Comparison of ENCODE assay signal across 14 cellular contexts in the genomic region with DNA sequence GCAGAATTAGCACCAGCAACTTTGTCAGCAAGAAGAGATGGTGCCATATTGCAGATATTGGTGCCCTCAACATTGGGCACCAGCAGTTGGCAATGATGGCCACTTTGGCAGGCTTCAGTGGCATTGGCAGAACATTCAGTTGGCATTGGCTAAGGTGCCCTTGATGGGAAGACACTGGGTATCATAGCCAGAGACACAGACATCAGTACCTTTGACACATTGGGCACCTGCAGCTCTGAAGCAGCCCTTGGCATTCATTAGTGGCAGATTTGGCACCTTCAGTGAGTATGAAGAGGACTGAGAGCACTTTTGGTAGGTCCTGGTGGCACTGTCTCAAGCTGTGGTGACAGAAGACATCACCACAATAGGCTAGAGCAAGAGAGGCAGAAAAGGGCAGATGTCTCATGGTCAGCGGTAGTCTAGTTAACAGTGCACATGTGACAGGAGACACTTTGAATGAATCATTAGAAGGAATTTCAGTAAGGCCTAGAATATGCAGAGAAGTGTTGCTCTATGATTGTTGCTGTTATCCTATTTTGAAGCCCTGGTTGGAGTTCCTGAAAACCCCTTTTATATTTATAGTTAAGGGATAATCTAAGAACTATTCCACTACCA.
DNase-seq lines count a peak whose midpoint lies in the region; ATAC-seq and TF ChIP-seq lines count a peak whose summit lies in the region.
"Had no signal": no experiment of that assay in that cellular context is flagged by ENCODE, and none has a peak within 500 bp of the region (broad histone marks: within the 10 kb centered on the region; RNA-seq: fewer than 3 reads in every experiment).

No MANE protein-coding gene starts in this region.

- peak; percentile 52 for DNase-seq in NCI-H446 treated with DMSO at 0.1 percent for 48 hours (lab: John Stamatoyannopoulos, UW)
- peak; percentile 99 for DNase-seq in cerebellar cortex (ENCODE audit: low spot score)
- DNase-seq in mesenchymal stem cell = no peak
- peak; percentile 9 to 31 for DNase-seq in gastrocnemius medialis
- no peak for DNase-seq in activated naive CD4-positive, alpha-beta T cell treated with anti-CD3 and anti-CD28 coated beads, Interleukin-2, amount 50 U/mL, for 72 hours (ENCODE audit: low spot score in 2 of 2)
- DNase-seq in germinal center (ENCODE audit: low spot score) = no peak
- DNase-seq in hippocampal formation (lab: John Stamatoyannopoulos, UW) = no peak
- DNase-seq: ACHN; CD4-positive, CD25-positive, alpha-beta regulatory T cell; DMS 273 treated with DMSO at 0.1 percent for 48 hours; H7 had no signal

- H3K27ac ChIP-seq in mesenchymal stem cell (ENCODE audit: low read length, poor library complexity, severe bottlenecking) (no peak overlapping the region), gastrocnemius medialis (peak overlapping the region; percentile 33 to 69 (median 50))
- H3K27ac ChIP-seq: BLaER1 treated with 17β-estradiol and CSF1 and Interleukin-3, amounts not matched to agents 10 nM and 100 nM had no signal

- H2BK12ac ChIP-seq in mesenchymal stem cell (ENCODE audit: low read length in 2 of 2) = no peak overlapping the region

- no peak overlapping the region for H2AK5ac ChIP-seq in mesenchymal stem cell (ENCODE audit: low read length, severe bottlenecking)

- H3K27ac Mint-ChIP-seq in activated naive CD4-positive, alpha-beta T cell treated with anti-CD3 and anti-CD28 coated beads, Interleukin-2, amount 50 U/mL, for 72 hours = no peak overlapping the region
- H3K27ac Mint-ChIP-seq: CD4-positive, CD25-positive, alpha-beta regulatory T cell; GM23338 had no signal

- no peak overlapping the region for H3K4ac ChIP-seq in mesenchymal stem cell (ENCODE audit: low read depth in 1 of 2, low read length in 2 of 2)

- no peaks in the 10 kb centered on the region for H3K9me3 ChIP-seq in mesenchymal stem cell (ENCODE audit: control insufficient read depth, low read length)
- no peaks in the 10 kb centered on the region for H3K9me3 ChIP-seq in gastrocnemius medialis
- H3K9me3 ChIP-seq: BLaER1 treated with 17β-estradiol and CSF1 and Interleukin-3, amounts not matched to agents 10 nM and 100 nM had no signal

- no peak for TF ChIP-seq POLR2A in gastrocnemius medialis (IDR thresholded peaks at IDR 0.05)

- peak; percentile 67 to 84 for ATAC-seq in gastrocnemius medialis
- no peak for ATAC-seq in activated naive CD4-positive, alpha-beta T cell treated with anti-CD3 and anti-CD28 coated beads, Interleukin-2, amount 50 U/mL, for 72 hours
- ATAC-seq: GM12878, GM23338 had no signal

- no peak overlapping the region for H3K4me3 ChIP-seq in mesenchymal stem cell (ENCODE audit: insufficient read depth in 1 of 2, low read depth in 1 of 2, low read length in 2 of 2)
- H3K4me3 ChIP-seq in gastrocnemius medialis = no peak overlapping the region
- H3K4me3 ChIP-seq: BLaER1 treated with 17β-estradiol and CSF1 and Interleukin-3, amounts not matched to agents 10 nM and 100 nM; GM12878; GM23338 had no signal

- WGBS in mesenchymal stem cell = 85% methylated on average over 1 of the region's 1 CpG

- no peak overlapping the region for H3K9ac ChIP-seq in mesenchymal stem cell (ENCODE audit: low read length)
- H3K9ac ChIP-seq: BLaER1 treated with 17β-estradiol and CSF1 and Interleukin-3, amounts not matched to agents 10 nM and 100 nM had no signal

- H3K36me3 Mint-ChIP-seq in activated naive CD4-positive, alpha-beta T cell treated with anti-CD3 and anti-CD28 coated beads, Interleukin-2, amount 50 U/mL, for 72 hours = no peaks in the 10 kb centered on the region
- H3K36me3 Mint-ChIP-seq: CD4-positive, CD25-positive, alpha-beta regulatory T cell had no signal

- H3K18ac ChIP-seq in mesenchymal stem cell (ENCODE audit: low read depth in 1 of 2, low read length in 2 of 2) = no peak overlapping the region

- peak overlapping the region; percentile 11 for H4K91ac ChIP-seq in mesenchymal stem cell (ENCODE audit: low read length)

- H4K8ac ChIP-seq in mesenchymal stem cell (ENCODE audit: low read length) = no peak overlapping the region

- peaks cover 0 to 5% of the 10 kb centered on the region in 2 experiments for H3K27me3 ChIP-seq in mesenchymal stem cell (ENCODE audit: control insufficient read depth in 1 of 2, insufficient read depth in 1 of 2, low read length in 2 of 2)
- H3K27me3 ChIP-seq in gastrocnemius medialis = no peaks in the 10 kb centered on the region
- H3K27me3 ChIP-seq: BLaER1 treated with 17β-estradiol and CSF1 and Interleukin-3, amounts not matched to agents 10 nM and 100 nM had no signal

- no peak for TF ChIP-seq CTCF in gastrocnemius medialis (IDR thresholded peaks at IDR 0.05 in 4 of 5, conservative IDR thresholded peaks at IDR 0.05 in 1 of 5)

- no peak overlapping the region for H3K23ac ChIP-seq in mesenchymal stem cell (ENCODE audit: low read length in 2 of 2)

- H3K36me3 ChIP-seq in mesenchymal stem cell (ENCODE audit: control insufficient read depth in 1 of 2, insufficient read depth in 2 of 2, low read depth in 1 of 2, low read length in 2 of 2) (no peaks in the 10 kb centered on the region), gastrocnemius medialis (no peaks in the 10 kb centered on the region)

- no peak overlapping the region for H2BK120ac ChIP-seq in mesenchymal stem cell (ENCODE audit: low read depth, low read length)

- no peaks in the 10 kb centered on the region for H3K4me1 ChIP-seq in mesenchymal stem cell (ENCODE audit: control insufficient read depth, insufficient read depth, low read depth, low read length)
- peaks cover 0 to 35% of the 10 kb centered on the region in 2 donors for H3K4me1 ChIP-seq in gastrocnemius medialis
- H3K4me1 ChIP-seq: BLaER1 treated with 17β-estradiol and CSF1 and Interleukin-3, amounts not matched to agents 10 nM and 100 nM had no signal

- H3K14ac ChIP-seq in mesenchymal stem cell (ENCODE audit: low read length in 2 of 2) = no peak overlapping the region

- H3K9me3 Mint-ChIP-seq in activated naive CD4-positive, alpha-beta T cell treated with anti-CD3 and anti-CD28 coated beads, Interleukin-2, amount 50 U/mL, for 72 hours = no peaks in the 10 kb centered on the region
- H3K9me3 Mint-ChIP-seq: GM23338 had no signal

- no peak overlapping the region for H2BK5ac ChIP-seq in mesenchymal stem cell (ENCODE audit: low read depth, low read length, poor library complexity, severe bottlenecking)

- H3K79me1 ChIP-seq in mesenchymal stem cell (replicated peaks; ENCODE audit: low read length, poor library complexity, severe bottlenecking) = no peaks in the 10 kb centered on the region

- in situ Hi-C loops in gastrocnemius medialis (cut with MboI; ENCODE audit: low sequenced_read_pairs in 4 of 4) = no loop called here

- H3K4me2 ChIP-seq in mesenchymal stem cell (ENCODE audit: low read length, poor library complexity, severe bottlenecking) = no peak overlapping the region
- H3K4me2 ChIP-seq: BLaER1 treated with 17β-estradiol and CSF1 and Interleukin-3, amounts not matched to agents 10 nM and 100 nM; GM23338 had no signal

- H2AFZ ChIP-seq in mesenchymal stem cell (ENCODE audit: low read depth, low read length) = no peak overlapping the region
- H2AFZ ChIP-seq: GM23338 had no signal

- intact Hi-C loops in gastrocnemius medialis (cut with DNase I; ENCODE audit: low total_unique reads) = no loop called here

- no peak overlapping the region for H2BK15ac ChIP-seq in mesenchymal stem cell (ENCODE audit: low read depth, poor library complexity, severe bottlenecking)

Comparison
In these comparisons a context has a peak if more than half of its experiments do, and no peak if none do; other contexts are left out.
1. DNase-seq: peak in NCI-H446 treated with DMSO at 0.1 percent for 48 hours (single experiment), cerebellar cortex (single experiment) and gastrocnemius medialis (2 of 2); none in mesenchymal stem cell (single experiment), activated naive CD4-positive, alpha-beta T cell treated with anti-CD3 and anti-CD28 coated beads, Interleukin-2, amount 50 U/mL, for 72 hours (0 of 2), germinal center (single experiment) and hippocampal formation (0 of 2).
2. ATAC-seq: peak in gastrocnemius medialis (2 of 2); none in activated naive CD4-positive, alpha-beta T cell treated with anti-CD3 and anti-CD28 coated beads, Interleukin-2, amount 50 U/mL, for 72 hours (0 of 2).